Comparison of ENCODE assay signal across 28 cellular contexts in genomic region chr17:30176845-30177244, GRCh38. TPM values are rescaled to one million over a fixed set of nuclear protein-coding genes. Genes with fewer than 3 reads are reported as not detected.
"Had no signal": no experiment of that assay in that cellular context is flagged by ENCODE, and none has a peak within 500 bp of the region (broad histone marks: within the 10 kb centered on the region; RNA-seq: fewer than 3 reads in every experiment).

No MANE protein-coding gene starts in this region.

- H3K4me3 Mint-ChIP-seq: immature natural killer cell, memory B cell, naive B cell had no signal

- FAIRE-seq: endothelial cell of umbilical vein, frontal cortex, kidney had no signal

- H3K27ac Mint-ChIP-seq: memory B cell, naive B cell had no signal

- H3K9me3 Mint-ChIP-seq: immature natural killer cell, memory B cell, naive B cell had no signal

- H3K4me1 ChIP-seq: esophagus muscularis mucosa, foreskin keratinocyte, gastroesophageal sphincter, heart left ventricle, left lung, lower lobe of right lung had no signal

- ATAC-seq: foreskin keratinocyte, gastroesophageal sphincter, heart left ventricle, left lung, left ventricle myocardium superior, lower lobe of right lung had no signal

- H3K27ac ChIP-seq: coronary artery, dorsolateral prefrontal cortex, esophagus muscularis mucosa, foreskin keratinocyte, gastroesophageal sphincter, heart left ventricle, hepatocyte, left lung, lower lobe of right lung had no signal

- H2AFZ ChIP-seq: hepatocyte had no signal

- DNase-seq: dermis blood vessel endothelial cell; dorsolateral prefrontal cortex; effector CD4-positive, alpha-beta T cell; effector memory CD4-positive, alpha-beta T cell; foreskin keratinocyte; heart left ventricle; hypothalamus; immature natural killer cell; islet precursor cell; kidney; kidney glomerular epithelial cell; left lung; left ventricle myocardium superior; lower lobe of right lung; mesendoderm; midbrain; naive B cell had no signal

- H3K9me3 ChIP-seq: esophagus muscularis mucosa, gastroesophageal sphincter, heart left ventricle, left lung, lower lobe of right lung had no signal

- H3K27me3 ChIP-seq: dorsolateral prefrontal cortex, esophagus muscularis mucosa, foreskin keratinocyte, gastroesophageal sphincter, heart left ventricle, hepatocyte, left lung had no signal

- H3K27me3 Mint-ChIP-seq: memory B cell, naive B cell had no signal

- H3K4me2 ChIP-seq: hepatocyte had no signal

- H3K4me3 ChIP-seq: coronary artery, dorsolateral prefrontal cortex, esophagus muscularis mucosa, gastroesophageal sphincter, heart left ventricle, hepatocyte, left lung, lower lobe of right lung had no signal

- H3K79me2 ChIP-seq: hepatocyte had no signal

RNA-seq across cellular contexts. Expression of gene SLC6A4, which starts 58.7 kb away (rescaled TPM):
- total RNA-seq: chondrocyte, endothelial cell of umbilical vein, epithelial cell of proximal tubule, fibroblast of lung, fibroblast of villous mesenchyme, foreskin keratinocyte, left ventricle myocardium superior had no signal
- polyA plus RNA-seq: fibroblast of lung, foreskin keratinocyte had no signal
